Comparison of ENCODE assay signal across 19 cellular contexts in genomic region chr4:183081116-183081469, GRCh38.
"Had no signal": no experiment of that assay in that cellular context is flagged by ENCODE, and none has a peak within 500 bp of the region (broad histone marks: within the 10 kb centered on the region; RNA-seq: fewer than 3 reads in every experiment).

No MANE protein-coding gene starts in this region.

- H3K9me3 ChIP-seq: esophagus squamous epithelium, gastroesophageal sphincter, neutrophil, tibial artery, upper lobe of left lung, uterus had no signal

- H3K4me3 ChIP-seq: dorsolateral prefrontal cortex, esophagus squamous epithelium, gastroesophageal sphincter, tibial artery, upper lobe of left lung, uterus had no signal

- H3K4me1 ChIP-seq: esophagus squamous epithelium, tibial artery, upper lobe of left lung, uterus had no signal

- H3K36me3 ChIP-seq: esophagus squamous epithelium, gastroesophageal sphincter, neutrophil, tibial artery, upper lobe of left lung, uterus had no signal

- H3K27ac ChIP-seq: dorsolateral prefrontal cortex, epithelial cell of prostate, esophagus squamous epithelium, gastroesophageal sphincter, neutrophil, tibial artery, upper lobe of left lung had no signal

- H3K27me3 ChIP-seq: dorsolateral prefrontal cortex, esophagus squamous epithelium, gastroesophageal sphincter, tibial artery, upper lobe of left lung, uterus had no signal

- FAIRE-seq: keratinocyte had no signal

- ATAC-seq: gastroesophageal sphincter; naive thymus-derived CD8-positive, alpha-beta T cell; right cardiac atrium; stimulated activated memory B cell treated with anti-CD40 and anti-IgM and Interleukin-4, amounts not matched to agents 10 μg/mL and 1 μg/mL and 100 μg/mL, for 72 hours had no signal

- DNase-seq: cortex of kidney; dorsolateral prefrontal cortex; effector CD8-positive, alpha-beta T cell; esophagus squamous epithelium; foreskin fibroblast; glutamatergic neuron; immature natural killer cell; mammary epithelial cell; naive thymus-derived CD8-positive, alpha-beta T cell; right cardiac atrium; stimulated activated CD4-positive, alpha-beta T cell treated with anti-CD3 and anti-CD28 coated beads, Interleukin-4, amount 100 ng/mL, for 1 hour; tibial artery; upper lobe of left lung; uterus had no signal
